8 cellular contexts compared by ENCODE assay signal in the genomic region with DNA sequence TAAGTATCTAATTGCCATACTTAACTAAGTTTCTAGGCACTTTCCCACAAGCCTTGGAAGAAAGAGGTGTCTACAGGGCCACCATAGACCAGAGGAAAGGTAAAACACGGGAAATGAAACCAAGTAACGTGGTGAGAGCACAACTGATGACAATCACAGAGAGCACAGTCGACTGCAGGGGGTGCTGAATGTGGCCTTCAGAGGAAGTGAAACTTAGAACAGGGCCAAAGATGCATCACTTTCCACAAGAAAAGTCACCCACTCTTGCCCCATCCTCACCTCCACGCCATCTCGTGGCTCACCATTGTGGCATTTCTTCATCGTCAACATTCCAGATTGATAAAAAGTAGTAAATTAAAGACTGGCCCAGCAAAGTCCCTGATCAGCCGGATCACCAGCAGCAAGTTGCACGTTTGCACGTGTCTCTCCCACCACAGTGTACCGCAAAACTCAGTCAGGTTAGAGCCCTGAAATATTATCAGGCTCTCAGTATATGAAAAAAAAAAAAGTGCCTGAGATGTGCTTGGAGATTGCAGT. TPM values are rescaled to one million over a fixed set of nuclear protein-coding genes. Genes with fewer than 3 reads are reported as not detected.
DNase-seq lines count a peak whose midpoint lies in the region; ATAC-seq and TF ChIP-seq lines count a peak whose summit lies in the region.

No MANE protein-coding gene starts in this region.

- peaks cover 11% of the 10 kb centered on the region for H3K79me2 ChIP-seq in hepatocyte

- no peak overlapping the region for H3K4me3 Mint-ChIP-seq in progenitor cell of endocrine pancreas (ENCODE audit: low read depth)

- no peak for TF ChIP-seq CTCF in progenitor cell of endocrine pancreas (IDR thresholded peaks at IDR 0.05; ENCODE audit: unreplicated experiment)
- no peak for TF ChIP-seq CTCF in hepatocyte (IDR thresholded peaks at IDR 0.05; ENCODE audit: poor library complexity)

- no peak overlapping the region for H3K27ac Mint-ChIP-seq in progenitor cell of endocrine pancreas

- no peak overlapping the region for H3K4me3 ChIP-seq in hepatocyte

- ATAC-seq in GM19455 (IDR thresholded peaks at IDR 0.05; ENCODE audit: unreplicated experiment) (peak; percentile 97), HG03521 (IDR thresholded peaks at IDR 0.05; ENCODE audit: unreplicated experiment) (peak; percentile 94)

- peaks cover 11% of the 10 kb centered on the region for H3K36me3 Mint-ChIP-seq in progenitor cell of endocrine pancreas (ENCODE audit: insufficient read depth)

- peaks cover 5% of the 10 kb centered on the region for H3K9me3 Mint-ChIP-seq in progenitor cell of endocrine pancreas (ENCODE audit: low read depth)

- H3K27me3 Mint-ChIP-seq in progenitor cell of endocrine pancreas, result no peaks in the 10 kb centered on the region

- H2AFZ ChIP-seq in hepatocyte, result no peak overlapping the region

- H3K4me2 ChIP-seq in hepatocyte, result no peak overlapping the region

- H3K4me1 Mint-ChIP-seq in progenitor cell of endocrine pancreas (ENCODE audit: low read depth), result no peaks in the 10 kb centered on the region

- no peaks in the 10 kb centered on the region for H3K36me3 ChIP-seq in hepatocyte (replicated peaks; ENCODE audit: insufficient read depth, low read depth)

- peak; percentile 45 for DNase-seq in Ammon's horn (ENCODE audit: low spot score)
- DNase-seq in activated CD8-positive, alpha-beta memory T cell treated with anti-CD3 and anti-CD28 coated beads, Interleukin-2, amount 50 U/mL, for 24 hours (ENCODE audit: extremely low read depth), result peak; percentile 47
- peak; percentile 59 to 66 (median 59) for DNase-seq in stimulated activated CD4-positive, alpha-beta T cell treated with anti-CD3 and anti-CD28 coated beads, Interleukin-12 subunit alpha, Interleukin-12 subunit beta, amount 100 ng/mL, for 48 hours (ENCODE audit: low read depth in 2 of 3, low spot score in 1 of 3)
- no peak for DNase-seq in progenitor cell of endocrine pancreas (ENCODE audit: low spot score, unreplicated experiment)
- DNase-seq in DMS 273 (lab: John Stamatoyannopoulos, UW; ENCODE audit: unreplicated experiment), result no peak
- no peak for DNase-seq in hepatocyte (ENCODE audit: low spot score)

- no peak overlapping the region for H3K27ac ChIP-seq in hepatocyte

- H3K27me3 ChIP-seq in hepatocyte, result no peaks in the 10 kb centered on the region

- H3K9me2 ChIP-seq in hepatocyte (replicated peaks; ENCODE audit: insufficient read depth), result no peaks in the 10 kb centered on the region

- H4K20me1 ChIP-seq in hepatocyte (ENCODE audit: insufficient read depth, poor library complexity, severe bottlenecking), result no peaks in the 10 kb centered on the region

- no peaks in the 10 kb centered on the region for H3K9me3 ChIP-seq in hepatocyte (ENCODE audit: low read depth)

- WGBS in hepatocyte (ENCODE audit: low lambda C conversion rate, missing lambda C conversion rate), result 97% methylated on average over 10 of the region's 10 CpGs

- H3K4me1 ChIP-seq in hepatocyte (ENCODE audit: insufficient read depth), result no peaks in the 10 kb centered on the region

RNA-seq across cellular contexts. Expression of a gene that starts 31.4 kb away (rescaled TPM):
- 9.7 and 11.8 TPM in 2 replicates for total RNA-seq in progenitor cell of endocrine pancreas
- total RNA-seq in hepatocyte, result 9.4 TPM in 2 replicates
- 3.3 and 3.9 TPM in 2 replicates for polyA plus RNA-seq in hepatocyte

Comparison
In these comparisons a context has a peak if more than half of its experiments do, and no peak if none do; other contexts are left out.
1. DNase-seq: peak in Ammon's horn (single experiment), activated CD8-positive, alpha-beta memory T cell treated with anti-CD3 and anti-CD28 coated beads, Interleukin-2, amount 50 U/mL, for 24 hours (single experiment) and stimulated activated CD4-positive, alpha-beta T cell treated with anti-CD3 and anti-CD28 coated beads, Interleukin-12 subunit alpha, Interleukin-12 subunit beta, amount 100 ng/mL, for 48 hours (3 of 3); none in progenitor cell of endocrine pancreas (single experiment), DMS 273 (single experiment) and hepatocyte (single experiment).